ENCODE assay signal across 1 cellular context in genomic region chr19:42601811-42602443, GRCh38.
A peak's percentile ranks its signal among the peaks of the same experiment; 100 is the strongest.
TF ChIP-seq lines count a peak whose summit lies in the region.

No MANE protein-coding gene starts in this region.

TF ChIP-seq in HepG2, 621 proteins besides CTCF, POLR2A, EP300 and RAD21 (continued from another document and continues in another):
- TF ChIP-seq ZGPAT (CRISPR knock-in tag; IDR thresholded peaks at IDR 0.05) (no peak), JARID2 (CRISPR knock-in tag; IDR thresholded peaks at IDR 0.05; ENCODE audit: insufficient replicate concordance) (no peak), U2AF2 (IDR thresholded peaks at IDR 0.05; ENCODE audit: low read depth, low read length) (no peak), FOXO1 (CRISPR knock-in tag; IDR thresholded peaks at IDR 0.05) (no peak), NFATC3 (CRISPR knock-in tag; IDR thresholded peaks at IDR 0.05) (no peak), SMAD3 (CRISPR knock-in tag; IDR thresholded peaks at IDR 0.05) (0 out of 2 replicates have a peak, but pooled peaks have one; percentile 36), ZBTB2 (CRISPR knock-in tag; IDR thresholded peaks at IDR 0.05; ENCODE audit: low read depth) (0 out of 2 replicates have a peak, but pooled peaks have one; percentile 28), FOSL2 (CRISPR knock-in tag; IDR thresholded peaks at IDR 0.05) (peak; percentile 41; the same call in 1 of the 2 replicates), ZNF337 (CRISPR knock-in tag; IDR thresholded peaks at IDR 0.05; ENCODE audit: borderline replicate concordance, low read depth) (no peak), MTERF4 (CRISPR knock-in tag; IDR thresholded peaks at IDR 0.05) (no peak), ZNF558 (CRISPR knock-in tag; IDR thresholded peaks at IDR 0.05; ENCODE audit: borderline replicate concordance) (no peak), ZNF180 (CRISPR knock-in tag; IDR thresholded peaks at IDR 0.05; ENCODE audit: borderline replicate concordance, low read depth) (no peak), ZHX2 (IDR thresholded peaks at IDR 0.05; ENCODE audit: low read depth) (no peak), ZHX2 (CRISPR knock-in tag; IDR thresholded peaks at IDR 0.05; ENCODE audit: borderline replicate concordance) (no peak; the same call in 1 of the 2 replicates), GTF2F1 (IDR thresholded peaks at IDR 0.05; ENCODE audit: low read length) (no peak), YY1 (IDR thresholded peaks at IDR 0.05; ENCODE audit: insufficient read depth, insufficient replicate concordance, low read depth, low read length) (no peak), CREB3 (CRISPR knock-in tag; IDR thresholded peaks at IDR 0.05) (no peak), ZNF557 (CRISPR knock-in tag; IDR thresholded peaks at IDR 0.05) (peak; percentile 73; the same call in 1 of the 2 replicates), SIN3B (IDR thresholded peaks at IDR 0.05; ENCODE audit: low read length) (no peak), GZF1 (CRISPR knock-in tag; IDR thresholded peaks at IDR 0.05) (0 out of 2 replicates have a peak, but pooled peaks have one; percentile 47), RFX1 (IDR thresholded peaks at IDR 0.05) (no peak), HNF1B (CRISPR knock-in tag; IDR thresholded peaks at IDR 0.05) (no peak), ELF3 (CRISPR knock-in tag; IDR thresholded peaks at IDR 0.05) (peak; percentile 61; the same call in 1 of the 2 replicates), CBX5 (CRISPR knock-in tag; IDR thresholded peaks at IDR 0.05; ENCODE audit: borderline replicate concordance) (no peak), ZBTB21 (CRISPR knock-in tag; IDR thresholded peaks at IDR 0.05) (peak; percentile 29; the same call in 1 of the 2 replicates), ZNF891 (CRISPR knock-in tag; IDR thresholded peaks at IDR 0.05) (no peak), ZNF768 (CRISPR knock-in tag; IDR thresholded peaks at IDR 0.05) (no peak), CHD4 (IDR thresholded peaks at IDR 0.05; ENCODE audit: borderline replicate concordance, low read length) (no peak), SAP130 (CRISPR knock-in tag; IDR thresholded peaks at IDR 0.05; ENCODE audit: low read depth) (peak; percentile 35; the same call in 1 of the 2 replicates), ARID4A (CRISPR knock-in tag; IDR thresholded peaks at IDR 0.05; ENCODE audit: borderline replicate concordance) (no peak), ZNF24 (IDR thresholded peaks at IDR 0.05) (no peak), GPBP1L1 (CRISPR knock-in tag; IDR thresholded peaks at IDR 0.05) (no peak), PRDM15 (CRISPR knock-in tag; IDR thresholded peaks at IDR 0.05) (no peak), ZNF607 (CRISPR knock-in tag; IDR thresholded peaks at IDR 0.05; ENCODE audit: borderline replicate concordance) (peak; percentile 54; the same call in 1 of the 2 replicates), ONECUT2 (CRISPR knock-in tag; IDR thresholded peaks at IDR 0.05) (no peak), SNAPC2 (CRISPR knock-in tag; IDR thresholded peaks at IDR 0.05) (no peak), ZNF354B (CRISPR knock-in tag; IDR thresholded peaks at IDR 0.05) (no peak), ZNF788 (CRISPR knock-in tag; IDR thresholded peaks at IDR 0.05; ENCODE audit: borderline replicate concordance) (no peak), ZEB1 (IDR thresholded peaks at IDR 0.05; ENCODE audit: insufficient replicate concordance, low read depth) (no peak)
